ENCODE assay signal across 23 cellular contexts in the genomic region with DNA sequence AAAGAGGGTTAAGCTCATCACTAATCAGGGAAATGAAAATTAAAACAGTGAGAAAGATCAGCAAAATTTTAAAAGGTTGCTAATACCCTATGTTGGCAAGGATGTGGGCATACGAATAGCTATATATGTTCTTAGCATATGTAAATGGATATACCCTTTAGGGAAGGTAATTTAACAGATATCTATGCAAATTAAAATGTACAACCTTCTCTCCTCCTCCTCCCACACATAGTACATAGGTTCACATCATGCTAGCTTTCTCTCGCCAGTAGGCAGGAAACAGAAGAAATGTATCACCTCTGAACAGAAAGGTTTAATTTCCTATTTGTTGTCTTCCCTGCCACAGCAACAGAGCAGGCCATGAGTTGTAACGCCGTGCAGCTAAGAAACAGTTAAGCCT.
"Had no signal": no experiment of that assay in that cellular context is flagged by ENCODE, and none has a peak within 500 bp of the region (broad histone marks: within the 10 kb centered on the region; RNA-seq: fewer than 3 reads in every experiment).

No MANE protein-coding gene starts in this region.

- FAIRE-seq: RCC 7860, TTC549 had no signal

- H3K4me3 ChIP-seq: cardiac muscle cell had no signal

- H3K36me3 ChIP-seq: brain microvascular endothelial cell, cardiac muscle cell had no signal

- H3K36me3 Mint-ChIP-seq: activated naive CD4-positive, alpha-beta T cell treated with anti-CD3 and anti-CD28 coated beads, Interleukin-2, amount 50 U/mL, for 72 hours had no signal

- H3K9ac ChIP-seq: KMS-11 had no signal

- ATAC-seq: activated naive CD4-positive, alpha-beta T cell treated with anti-CD3 and anti-CD28 coated beads, Interleukin-2, amount 50 U/mL, for 72 hours; PC-3 had no signal

- H3K27ac ChIP-seq: brain microvascular endothelial cell, cardiac muscle cell, KMS-11 had no signal

- H3K27ac Mint-ChIP-seq: activated B cell treated with CpG ODN at 0.5 μM for 24 hours; activated CD4-positive, alpha-beta memory T cell treated with anti-CD3 and anti-CD28 coated beads, Interleukin-2, amount 10 ng/mL, durations not matched to agents 7 days and 5 days; activated naive CD4-positive, alpha-beta T cell treated with anti-CD3 and anti-CD28 coated beads, Interleukin-2, amount 50 U/mL, for 72 hours; activated T-cell treated with anti-CD3 and anti-CD28 coated beads, Interleukin-2, amount 50 U/mL, for 24 hours; activated T-helper 1 cell treated with anti-CD3 and anti-CD28 coated beads, Interleukin-12 subunit alpha, Interleukin-12 subunit beta, Interleukin-2, Interleukin-4 antibody, amounts not matched to agents 30 ng/mL and 10 ng/mL and 1 ng/mL, durations not matched to agents 14 hours and 24 hours and 36 hours; T-helper 1 cell treated with Interleukin-12 subunit alpha and Interleukin-12 subunit beta and Interleukin-4 antibody, amounts not matched to agents 30 μg/mL and 1 μg/mL, for 36 hours had no signal

- H3K4me2 ChIP-seq: KMS-11 had no signal

- H3K9me3 Mint-ChIP-seq: activated naive CD4-positive, alpha-beta T cell treated with anti-CD3 and anti-CD28 coated beads, Interleukin-2, amount 50 U/mL, for 72 hours had no signal

- H3K4me3 Mint-ChIP-seq: activated B cell treated with CpG ODN at 0.5 μM for 24 hours; activated CD4-positive, alpha-beta memory T cell treated with anti-CD3 and anti-CD28 coated beads, Interleukin-2, amount 10 ng/mL, durations not matched to agents 7 days and 5 days; activated T-cell treated with anti-CD3 and anti-CD28 coated beads, Interleukin-2, amount 50 U/mL, for 24 hours; activated T-helper 1 cell treated with anti-CD3 and anti-CD28 coated beads, Interleukin-12 subunit alpha, Interleukin-12 subunit beta, Interleukin-2, Interleukin-4 antibody, amounts not matched to agents 30 ng/mL and 10 ng/mL and 1 ng/mL, durations not matched to agents 14 hours and 24 hours and 36 hours; T-helper 1 cell treated with Interleukin-12 subunit alpha and Interleukin-12 subunit beta and Interleukin-4 antibody, amounts not matched to agents 30 μg/mL and 1 μg/mL, for 36 hours had no signal

- DNase-seq: activated B cell treated with CpG ODN at 0.5 μM for 24 hours; activated CD4-positive, alpha-beta memory T cell treated with anti-CD3 and anti-CD28 coated beads, Interleukin-2, amount 10 ng/mL, durations not matched to agents 7 days and 5 days; activated CD4-positive, alpha-beta T cell treated with anti-CD3 and anti-CD28 coated beads for 1 hour; activated CD4-positive, alpha-beta T cell treated with anti-CD3 and anti-CD28 coated beads, Interleukin-2, amount 50 U/mL, for 1 hour; activated effector memory CD4-positive, alpha-beta T cell treated with Interleukin-2 at 50 U/mL for 16 hours; activated naive CD4-positive, alpha-beta T cell; activated T-cell treated with anti-CD3 and anti-CD28 coated beads, Interleukin-2, amount 50 U/mL, for 24 hours; brain microvascular endothelial cell; NCI-H1105 treated with DMSO at 0.1 percent for 48 hours; NCI-H1436 treated with DMSO at 0.1 percent for 48 hours; NCI-H187; NCI-H2081; NCI-H524; PC-3; SHP77 treated with DMSO at 0.1 percent for 48 hours; T-helper 9 cell had no signal

- H3K27me3 Mint-ChIP-seq: activated B cell treated with CpG ODN at 0.5 μM for 24 hours; activated CD4-positive, alpha-beta memory T cell treated with anti-CD3 and anti-CD28 coated beads, Interleukin-2, amount 10 ng/mL, durations not matched to agents 7 days and 5 days; activated T-cell treated with anti-CD3 and anti-CD28 coated beads, Interleukin-2, amount 50 U/mL, for 24 hours had no signal

- H3K27me3 ChIP-seq: brain microvascular endothelial cell, cardiac muscle cell had no signal
